In genomic region chr10:44301781-44302400, GRCh38 we compare ENCODE assay signal across 1 cellular context.
TF ChIP-seq lines count a peak whose summit lies in the region.

No MANE protein-coding gene starts in this region.

TF ChIP-seq in SK-N-SH, 30 proteins besides CTCF, POLR2A, EP300 and RAD21 (continued from another document):
- TF ChIP-seq IRF3 (IDR thresholded peaks at IDR 0.05; ENCODE audit: low read depth, low read length): no peak
- no peak for TF ChIP-seq NRF1 (IDR thresholded peaks at IDR 0.05; ENCODE audit: low read depth, low read length)
- no peak for TF ChIP-seq RCOR1 (IDR thresholded peaks at IDR 0.05; ENCODE audit: low read length)
- no peak for TF ChIP-seq NFIC (IDR thresholded peaks at IDR 0.05; ENCODE audit: borderline replicate concordance)
- no peak for TF ChIP-seq RXRA (IDR thresholded peaks at IDR 0.05; ENCODE audit: borderline replicate concordance, low read depth)
